In the genomic region with DNA sequence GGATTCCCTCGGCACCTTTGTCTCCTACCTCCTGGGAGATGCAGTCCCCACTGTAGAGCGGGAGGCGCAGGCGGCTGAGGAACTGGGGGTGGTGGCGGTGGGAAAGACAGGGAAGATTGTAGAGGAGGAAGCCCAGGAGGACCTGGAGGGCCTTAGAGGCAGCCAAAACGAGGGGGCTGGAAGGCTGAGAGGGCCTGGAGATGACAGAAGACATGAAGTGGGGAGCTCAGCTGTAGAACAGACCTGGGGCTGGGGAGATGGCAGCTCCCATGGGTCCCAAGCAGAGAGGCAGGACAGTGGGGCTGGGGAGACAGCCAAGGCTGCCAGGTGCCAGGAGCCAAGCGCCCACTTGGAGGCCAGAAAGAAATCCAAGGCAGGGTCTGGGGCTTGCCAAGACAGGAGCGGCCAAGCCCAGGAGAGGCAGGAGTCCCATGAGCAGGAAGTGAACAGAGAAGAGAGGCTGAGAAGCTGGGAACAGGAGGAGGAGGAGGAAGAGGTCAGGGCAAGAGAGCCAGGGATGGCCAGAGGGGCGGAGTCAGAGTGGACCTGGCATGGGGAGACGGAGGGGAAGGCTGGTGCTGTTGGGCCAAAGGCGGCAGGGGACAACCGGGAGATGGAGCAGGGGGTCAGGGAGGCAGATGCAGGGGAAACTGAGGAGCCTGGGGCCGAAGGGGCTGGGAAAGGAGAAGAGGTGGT, we compare ENCODE assay signal across 10 cellular contexts. TPM values are rescaled to one million over a fixed set of nuclear protein-coding genes. Genes with fewer than 3 reads are reported as not detected.
DNase-seq lines count a peak whose midpoint lies in the region; ATAC-seq, FAIRE-seq and TF ChIP-seq lines count a peak whose summit lies in the region.
"Had no signal": no experiment of that assay in that cellular context is flagged by ENCODE, and none has a peak within 500 bp of the region (broad histone marks: within the 10 kb centered on the region; RNA-seq: fewer than 3 reads in every experiment).

No MANE protein-coding gene starts in this region.

- H3K27ac ChIP-seq in KOPT-K1 (ENCODE audit: low read depth, low read length, poor library complexity, severe bottlenecking) (peak overlapping the region; percentile 98), GM12878 (ENCODE audit: control insufficient read depth, insufficient read depth) (peak overlapping the region; percentile 91)

- TF ChIP-seq RAD21 in GM12878 (IDR thresholded peaks at IDR 0.05; ENCODE audit: insufficient read depth, low read depth, low read length) = no peak

- RAD21 ChIA-PET in GM12878 (lab: Charles Lee; ENCODE audit: unreplicated experiment) = interaction anchor here (1.3 kb wide), 1 partner anchor 8 kb away, joined by 3 read pairs; no protein-coding TSS in a partner anchor

- SMC1A ChIA-PET in GM12878 (lab: Charles Lee; ENCODE audit: uncharacterized antibody, unreplicated experiment) = no interaction called here

- peaks cover 30% of the 10 kb centered on the region for H3K4me1 ChIP-seq in GM12878 (ENCODE audit: control insufficient read depth, insufficient read depth, low read length)

- no peaks in the 10 kb centered on the region for H3K27me3 ChIP-seq in GM12878 (replicated peaks in 1 of 2; ENCODE audit: control insufficient read depth in 2 of 2, insufficient read depth in 2 of 2, low read length in 1 of 2)

- peak overlapping the region; percentile 77; the same call in 1 of the 2 replicates for H3K9ac ChIP-seq in GM12878 (ENCODE audit: control insufficient read depth, insufficient read depth, low read length)

- H3K9me3 ChIP-seq in KOPT-K1 (ENCODE audit: insufficient read depth, low read length, poor library complexity, severe bottlenecking) (no peaks in the 10 kb centered on the region), GM12878 (replicated peaks; ENCODE audit: control insufficient read depth, insufficient read depth, low read length) (no peaks in the 10 kb centered on the region)

- H3K4me1 Mint-ChIP-seq in natural killer cell treated with Interleukin-12 subunit alpha and Interleukin-12 subunit beta and Interleukin-15 and Interleukin-18, amount 100 ng/mL, for 72 hours (ENCODE audit: low read depth in 2 of 2) = peaks cover 54 to 69% of the 10 kb centered on the region in 2 donors
- peaks cover 5% of the 10 kb centered on the region for H3K4me1 Mint-ChIP-seq in osteocyte (ENCODE audit: unreplicated experiment)

- intact Hi-C loops in GM12878 (cut with micrococcal nuclease; ENCODE audit: unreplicated experiment) = loop anchor here (10.0 kb wide), 1 partner anchor 430 kb away; a partner anchor contains a TSS

- H3K27me3 Mint-ChIP-seq in natural killer cell treated with Interleukin-12 subunit alpha and Interleukin-12 subunit beta and Interleukin-15 and Interleukin-18, amount 100 ng/mL, for 72 hours = no peaks in the 10 kb centered on the region
- H3K27me3 Mint-ChIP-seq in osteocyte (ENCODE audit: unreplicated experiment) = no peaks in the 10 kb centered on the region

- no peak for ATAC-seq in GM12878
- no peak for ATAC-seq in natural killer cell treated with Interleukin-12 subunit alpha and Interleukin-12 subunit beta and Interleukin-15 and Interleukin-18, amount 100 ng/mL, for 72 hours

- TF ChIP-seq POLR2A in GM12878 (IDR thresholded peaks at IDR 0.05; ENCODE audit: low read depth, low read length) = no peak

- peak; percentile 31 for DNase-seq in CD1c-positive myeloid dendritic cell (ENCODE audit: extremely low spot score)
- no peak for DNase-seq in GM12878 (ENCODE audit: low read depth, low spot score)
- DNase-seq in natural killer cell treated with Interleukin-12 subunit alpha and Interleukin-12 subunit beta and Interleukin-15 and Interleukin-18, amount 100 ng/mL, for 72 hours (ENCODE audit: low spot score) = no peak
- no peak for DNase-seq in DMS79 (lab: John Stamatoyannopoulos, UW)
- DNase-seq in osteocyte (ENCODE audit: extremely low spot score, unreplicated experiment) = no peak
- DNase-seq in NCI-H69 (lab: John Stamatoyannopoulos, UW) = no peak
- DNase-seq in HuH-7 (ENCODE audit: low spot score) = no peak
- DNase-seq: KBM-7 had no signal

- H3K36me3 Mint-ChIP-seq in natural killer cell treated with Interleukin-12 subunit alpha and Interleukin-12 subunit beta and Interleukin-15 and Interleukin-18, amount 100 ng/mL, for 72 hours = no peaks in the 10 kb centered on the region
- H3K36me3 Mint-ChIP-seq in osteocyte (ENCODE audit: unreplicated experiment) = no peaks in the 10 kb centered on the region

- CTCF ChIA-PET in GM12878 (lab: Yijun Ruan, JAX) = interaction anchor here (1.7 kb wide), 1 partner anchor 12 kb away, joined by 5 read pairs; no protein-coding TSS in a partner anchor

- H3K36me3 ChIP-seq in KOPT-K1 (ENCODE audit: insufficient read depth, low read length) = no peaks in the 10 kb centered on the region
- no peaks in the 10 kb centered on the region for H3K36me3 ChIP-seq in GM12878 (ENCODE audit: control insufficient read depth in 2 of 2, insufficient read depth in 2 of 2, low read length in 1 of 2)

- FAIRE-seq in GM12878 (lab: Jason Lieb, UNC) = no peak

- 83% methylated on average over 10 of the region's 13 CpGs for WGBS in GM12878 (ENCODE audit: insufficient coverage, insufficient replicate concordance, low lambda C conversion rate, missing lambda C conversion rate)

- H3K79me2 ChIP-seq in GM12878 (ENCODE audit: control insufficient read depth, insufficient read depth, low read length) = peaks cover 6% of the 10 kb centered on the region

- in situ Hi-C loops in GM12878 (cut with MboI) = no loop called here

- POLR2A ChIA-PET in GM12878 (lab: Charles Lee) = interaction anchor here (0.6 to 1.2 kb wide), 2 partner anchors 12 to 19 kb away, joined by 3 read pairs; a partner anchor contains a TSS

- no peak overlapping the region for H3K4me3 ChIP-seq in GM12878

- peak overlapping the region; percentile 98 to 99 for H3K27ac Mint-ChIP-seq in natural killer cell treated with Interleukin-12 subunit alpha and Interleukin-12 subunit beta and Interleukin-15 and Interleukin-18, amount 100 ng/mL, for 72 hours
- no peak overlapping the region for H3K27ac Mint-ChIP-seq in osteocyte (ENCODE audit: unreplicated experiment)

- peak overlapping the region; percentile 90; the same call in 1 of the 2 replicates for H2AFZ ChIP-seq in GM12878 (ENCODE audit: control insufficient read depth, low read depth, low read length)

- no peaks in the 10 kb centered on the region for H3K9me3 Mint-ChIP-seq in natural killer cell treated with Interleukin-12 subunit alpha and Interleukin-12 subunit beta and Interleukin-15 and Interleukin-18, amount 100 ng/mL, for 72 hours
- H3K9me3 Mint-ChIP-seq in osteocyte (ENCODE audit: unreplicated experiment) = no peaks in the 10 kb centered on the region

- H4K20me1 ChIP-seq in GM12878 (ENCODE audit: control insufficient read depth, insufficient read depth) = no peaks in the 10 kb centered on the region

- BruUV-seq in GM12878 (replicated peaks; lab: Mats Ljungman, UMichigan) = TSS peak; percentile 60

- H3K4me2 ChIP-seq in GM12878 (ENCODE audit: control insufficient read depth, insufficient read depth) = peak overlapping the region; percentile 98; the same call in 1 of the 2 replicates

- H3K4me3 Mint-ChIP-seq in natural killer cell treated with Interleukin-12 subunit alpha and Interleukin-12 subunit beta and Interleukin-15 and Interleukin-18, amount 100 ng/mL, for 72 hours = peak overlapping the region; percentile 93
- H3K4me3 Mint-ChIP-seq in osteocyte (ENCODE audit: unreplicated experiment) = no peak overlapping the region

- TF ChIP-seq CTCF in GM12878 (IDR thresholded peaks at IDR 0.05 in 2 of 3, conservative IDR thresholded peaks at IDR 0.05 in 1 of 3; ENCODE audit: control insufficient read depth in 2 of 3, extremely low read depth in 1 of 3, insufficient read depth in 1 of 3, low read depth in 3 of 3, low read length in 3 of 3) (no peak), osteocyte (IDR thresholded peaks at IDR 0.05) (no peak)

- no peak for TF ChIP-seq EP300 in GM12878 (IDR thresholded peaks at IDR 0.05; ENCODE audit: borderline replicate concordance in 1 of 2, control insufficient read depth in 1 of 2, low read depth in 2 of 2, low read length in 2 of 2)

RNA-seq across cellular contexts. Expression of a gene that starts 0.8 kb away (rescaled TPM):
- total RNA-seq in GM12878 (2013; cell fraction: nucleolus; rRNA removed) = 0.15 TPM in 2 replicates
- total RNA-seq in GM12878 (2014; rRNA removed) (0.65 and 0.73 TPM in 2 replicates), GM12878 (2014; rRNA removed; fragmentation: Illumina TruSeq; extraction: Trizol) (0.32 and 0.54 TPM in 2 replicates), GM12878 (2021) (2.4 and 2.5 TPM in 2 replicates), osteocyte (0.16 TPM in 1 of 2 replicates, not detected in the other)
- polyA plus RNA-seq in GM12878 (2011; ENCODE audit: low read depth) = 0.68 TPM
- polyA plus RNA-seq in GM12878 (2011; rRNA removed) (0.06 and 0.15 TPM in 2 replicates), GM12878 (2014; fragmentation: Illumina TruSeq; extraction: Trizol) (0.19 and 2.0 TPM in 2 replicates), GM12878 (2014; fragmentation: Nextera tagmentation; extraction: Ambion mirVana) (under 1 TPM in 1 of 2 experiments, not detected in 1; 0.09 TPM), GM12878 (2014; rRNA removed) (2.2 and 3.1 TPM in 2 replicates), GM12878 (2016; fragmentation: Nextera tagmentation; extraction: Ambion mirVana) (under 1 TPM; 0.04 to 0.25 TPM)
- polyA plus RNA-seq in GM12878 (2011; cell fraction: cytosol; rRNA removed) = 0.12 and 0.15 TPM in 2 replicates
- 0.12 and 0.34 TPM in 2 replicates for polyA plus RNA-seq in GM12878 (2011; cell fraction: nucleus; rRNA removed)
- polyA plus RNA-seq in GM12878 (2012) = 1.2 and 1.7 TPM in 2 replicates
- 0.05 TPM in 1 of 2 replicates, not detected in the other for polyA minus RNA-seq in GM12878 (2011; rRNA and poly(A)+ RNA removed)
- not detected in 2 replicates for polyA minus RNA-seq in GM12878 (2011; cell fraction: cytosol; rRNA and poly(A)+ RNA removed)
- 0.10 TPM in 1 of 2 replicates, not detected in the other for polyA minus RNA-seq in GM12878 (2011; cell fraction: nucleus; rRNA and poly(A)+ RNA removed)
- total RNA-seq in natural killer cell treated with Interleukin-12 subunit alpha and Interleukin-12 subunit beta and Interleukin-15 and Interleukin-18, amount 100 ng/mL, for 72 hours = 10 to 100 TPM; 12.5 to 20.4 TPM

RNA-seq across cellular contexts. Expression of a gene that starts 3.4 kb away (rescaled TPM):
- total RNA-seq in GM12878 (2013; cell fraction: nucleolus; rRNA removed) = 36.2 and 41.0 TPM in 2 replicates
- total RNA-seq in GM12878 (2014; rRNA removed) = 18.1 and 19.9 TPM in 2 replicates
- 5.9 and 7.1 TPM in 2 replicates for total RNA-seq in GM12878 (2014; rRNA removed; fragmentation: Illumina TruSeq; extraction: Trizol)
- 20.4 and 21.5 TPM in 2 replicates for total RNA-seq in GM12878 (2021)
- polyA plus RNA-seq in GM12878 (2011; ENCODE audit: low read depth) = 5.5 TPM
- 5.2 and 11.1 TPM in 2 replicates for polyA plus RNA-seq in GM12878 (2011; rRNA removed)
- polyA plus RNA-seq in GM12878 (2011; cell fraction: cytosol; rRNA removed) = 14.5 and 19.7 TPM in 2 replicates
- polyA plus RNA-seq in GM12878 (2011; cell fraction: nucleus; rRNA removed) = 46.6 and 53.1 TPM in 2 replicates
- polyA plus RNA-seq in GM12878 (2012) = 12.8 and 16.0 TPM in 2 replicates
- polyA plus RNA-seq in GM12878 (2014; fragmentation: Illumina TruSeq; extraction: Trizol) = 8.1 and 15.1 TPM in 2 replicates
- 1 to 10 TPM; 2.3 to 2.7 TPM for polyA plus RNA-seq in GM12878 (2014; fragmentation: Nextera tagmentation; extraction: Ambion mirVana)
- polyA plus RNA-seq in GM12878 (2014; rRNA removed) = 22.0 and 29.8 TPM in 2 replicates
- 10 to 100 TPM; 25.0 TPM for polyA plus RNA-seq in GM12878 (2016; fragmentation: Nextera tagmentation; extraction: Ambion mirVana)
- 11.8 and 19.9 TPM in 2 replicates for polyA minus RNA-seq in GM12878 (2011; rRNA and poly(A)+ RNA removed)
- polyA minus RNA-seq in GM12878 (2011; cell fraction: cytosol; rRNA and poly(A)+ RNA removed) = 6.0 and 8.6 TPM in 2 replicates
- polyA minus RNA-seq in GM12878 (2011; cell fraction: nucleus; rRNA and poly(A)+ RNA removed) = 15.2 and 22.9 TPM in 2 replicates
- total RNA-seq in natural killer cell treated with Interleukin-12 subunit alpha and Interleukin-12 subunit beta and Interleukin-15 and Interleukin-18, amount 100 ng/mL, for 72 hours = 10 to 100 TPM; 38.1 to 49.1 TPM
- 39.4 and 50.7 TPM in 2 replicates for total RNA-seq in osteocyte

RNA-seq across cellular contexts. Expression of a gene that starts 11.4 kb away (rescaled TPM):
- not detected in 2 replicates for total RNA-seq in GM12878 (2013; cell fraction: nucleolus; rRNA removed)
- 0.38 and 1.2 TPM in 2 replicates for total RNA-seq in GM12878 (2014; rRNA removed)
- total RNA-seq in GM12878 (2014; rRNA removed; fragmentation: Illumina TruSeq; extraction: Trizol) = 0.27 and 0.28 TPM in 2 replicates
- total RNA-seq in GM12878 (2021) = 0.32 and 0.49 TPM in 2 replicates
- not detected for polyA plus RNA-seq in GM12878 (2011; ENCODE audit: low read depth)
- polyA plus RNA-seq in GM12878 (2011; rRNA removed) = 0.07 TPM in 1 of 2 replicates, not detected in the other
- 0.09 and 0.15 TPM in 2 replicates for polyA plus RNA-seq in GM12878 (2011; cell fraction: cytosol; rRNA removed)
- 0.26 TPM in 1 of 2 replicates, not detected in the other for polyA plus RNA-seq in GM12878 (2011; cell fraction: nucleus; rRNA removed)
- polyA plus RNA-seq in GM12878 (2012) = not detected in 2 replicates
- 0.34 TPM in 1 of 2 replicates, not detected in the other for polyA plus RNA-seq in GM12878 (2014; fragmentation: Illumina TruSeq; extraction: Trizol)
- polyA plus RNA-seq in GM12878 (2014; fragmentation: Nextera tagmentation; extraction: Ambion mirVana) = under 1 TPM in 1 of 2 experiments, not detected in 1; 0.24 TPM
- polyA plus RNA-seq in GM12878 (2014; rRNA removed) = 0.23 and 1.1 TPM in 2 replicates
- polyA plus RNA-seq in GM12878 (2016; fragmentation: Nextera tagmentation; extraction: Ambion mirVana) = 1 to 10 TPM in 1 of 2 experiments, under 1 TPM in 1; 0.95 to 2.4 TPM
- not detected in 2 replicates for polyA minus RNA-seq in GM12878 (2011; rRNA and poly(A)+ RNA removed)
- not detected in 2 replicates for polyA minus RNA-seq in GM12878 (2011; cell fraction: cytosol; rRNA and poly(A)+ RNA removed)
- polyA minus RNA-seq in GM12878 (2011; cell fraction: nucleus; rRNA and poly(A)+ RNA removed) = not detected in 2 replicates
- 1 to 10 TPM in 1 of 2 donors, under 1 TPM in 1; 0.70 to 4.4 TPM for total RNA-seq in natural killer cell treated with Interleukin-12 subunit alpha and Interleukin-12 subunit beta and Interleukin-15 and Interleukin-18, amount 100 ng/mL, for 72 hours
- total RNA-seq in osteocyte = not detected in 2 replicates
- total RNA-seq: activated CD8-positive, alpha-beta memory T cell treated with anti-CD3 and anti-CD28 coated beads for 36 hours had no signal

RNA-seq across cellular contexts. Expression of a gene that starts 23.1 kb away (rescaled TPM):
- not detected in 2 replicates for total RNA-seq in GM12878 (2013; cell fraction: nucleolus; rRNA removed)
- total RNA-seq in GM12878 (2014; rRNA removed) = not detected in 2 replicates
- not detected in 2 replicates for total RNA-seq in GM12878 (2014; rRNA removed; fragmentation: Illumina TruSeq; extraction: Trizol)
- not detected in 2 replicates for total RNA-seq in GM12878 (2021)
- polyA plus RNA-seq in GM12878 (2011; ENCODE audit: low read depth) = not detected
- 0.04 TPM in 1 of 2 replicates, not detected in the other for polyA plus RNA-seq in GM12878 (2011; rRNA removed)
- 0.22 and 0.37 TPM in 2 replicates for polyA plus RNA-seq in GM12878 (2011; cell fraction: cytosol; rRNA removed)
- 0.13 and 0.15 TPM in 2 replicates for polyA plus RNA-seq in GM12878 (2011; cell fraction: nucleus; rRNA removed)
- polyA plus RNA-seq in GM12878 (2012) = not detected in 2 replicates
- not detected in 2 replicates for polyA plus RNA-seq in GM12878 (2014; fragmentation: Illumina TruSeq; extraction: Trizol)
- polyA plus RNA-seq in GM12878 (2014; fragmentation: Nextera tagmentation; extraction: Ambion mirVana) = under 1 TPM in 1 of 2 experiments, not detected in 1; 0.05 TPM
- 0.09 TPM in 1 of 2 replicates, not detected in the other for polyA plus RNA-seq in GM12878 (2014; rRNA removed)
- polyA plus RNA-seq in GM12878 (2016; fragmentation: Nextera tagmentation; extraction: Ambion mirVana) = not detected
- not detected in 2 replicates for polyA minus RNA-seq in GM12878 (2011; rRNA and poly(A)+ RNA removed)
- not detected in 2 replicates for polyA minus RNA-seq in GM12878 (2011; cell fraction: cytosol; rRNA and poly(A)+ RNA removed)
- not detected in 2 replicates for polyA minus RNA-seq in GM12878 (2011; cell fraction: nucleus; rRNA and poly(A)+ RNA removed)
- total RNA-seq in natural killer cell treated with Interleukin-12 subunit alpha and Interleukin-12 subunit beta and Interleukin-15 and Interleukin-18, amount 100 ng/mL, for 72 hours = under 1 TPM; 0.31 to 0.47 TPM
- 0.78 TPM in 1 of 2 replicates, not detected in the other for total RNA-seq in osteocyte

RNA-seq across cellular contexts. Expression of a gene that starts 43.5 kb away (rescaled TPM):
- not detected in 2 replicates for total RNA-seq in GM12878 (2013; cell fraction: nucleolus; rRNA removed)
- 0.06 TPM in 1 of 2 replicates, not detected in the other for total RNA-seq in GM12878 (2014; rRNA removed)
- total RNA-seq in GM12878 (2014; rRNA removed; fragmentation: Illumina TruSeq; extraction: Trizol) = 0.04 TPM in 1 of 2 replicates, not detected in the other
- total RNA-seq in GM12878 (2021) = 0.28 and 0.88 TPM in 2 replicates
- polyA plus RNA-seq in GM12878 (2011; ENCODE audit: low read depth) = not detected
- 0.26 TPM in 1 of 2 replicates, not detected in the other for polyA plus RNA-seq in GM12878 (2011; rRNA removed)
- 0.12 and 0.22 TPM in 2 replicates for polyA plus RNA-seq in GM12878 (2011; cell fraction: cytosol; rRNA removed)
- 0.01 and 0.10 TPM in 2 replicates for polyA plus RNA-seq in GM12878 (2011; cell fraction: nucleus; rRNA removed)
- polyA plus RNA-seq in GM12878 (2012) = not detected in 2 replicates
- 0.09 TPM in 1 of 2 replicates, not detected in the other for polyA plus RNA-seq in GM12878 (2014; fragmentation: Illumina TruSeq; extraction: Trizol)
- polyA plus RNA-seq in GM12878 (2014; fragmentation: Nextera tagmentation; extraction: Ambion mirVana) = not detected
- polyA plus RNA-seq in GM12878 (2014; rRNA removed) = 0.03 and 0.08 TPM in 2 replicates
- polyA plus RNA-seq in GM12878 (2016; fragmentation: Nextera tagmentation; extraction: Ambion mirVana) = under 1 TPM; 0.43 to 0.78 TPM
- not detected in 2 replicates for polyA minus RNA-seq in GM12878 (2011; rRNA and poly(A)+ RNA removed)
- 1.0 TPM in 1 of 2 replicates, not detected in the other for polyA minus RNA-seq in GM12878 (2011; cell fraction: cytosol; rRNA and poly(A)+ RNA removed)
- polyA minus RNA-seq in GM12878 (2011; cell fraction: nucleus; rRNA and poly(A)+ RNA removed) = 0.10 TPM in 1 of 2 replicates, not detected in the other
- total RNA-seq in natural killer cell treated with Interleukin-12 subunit alpha and Interleukin-12 subunit beta and Interleukin-15 and Interleukin-18, amount 100 ng/mL, for 72 hours = not detected
- 124 and 138 TPM in 2 replicates for total RNA-seq in osteocyte
- total RNA-seq: activated CD8-positive, alpha-beta memory T cell treated with anti-CD3 and anti-CD28 coated beads for 36 hours had no signal
